Comparison of ENCODE assay signal across 8 cellular contexts in the genomic region with DNA sequence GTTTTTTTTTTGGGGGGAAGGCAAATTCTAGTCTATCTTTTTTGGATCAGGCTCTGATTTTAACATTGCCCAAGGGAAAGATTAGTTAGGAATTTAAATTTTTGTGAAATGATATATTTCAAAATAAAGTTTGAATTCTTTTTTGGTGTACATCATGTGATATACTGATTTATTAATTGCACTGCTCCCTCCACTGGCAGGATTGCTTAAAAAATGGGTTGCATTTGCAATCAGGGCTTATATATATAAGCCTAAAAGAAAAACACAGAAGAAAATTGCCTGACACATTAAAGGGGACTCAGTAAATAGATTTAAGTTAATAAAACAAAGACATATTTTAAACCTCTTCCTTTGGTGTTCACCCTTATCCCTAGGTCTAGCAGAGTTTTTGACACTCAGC. TPM values are rescaled to one million over a fixed set of nuclear protein-coding genes. Genes with fewer than 3 reads are reported as not detected.
DNase-seq lines count a peak whose midpoint lies in the region; TF ChIP-seq lines count a peak whose summit lies in the region.

No MANE protein-coding gene starts in this region.

- POLR2A ChIA-PET in MCF 10A (lab: Yijun Ruan, JAX) (interaction anchor here (15.9 kb wide), 1 partner anchor 19 kb away, joined by 300 read pairs; a partner anchor contains a TSS), HEK293T (lab: Yijun Ruan, JAX) (interaction anchor here (6.7 kb wide), 1 partner anchor 19 kb away, joined by 115 read pairs; a partner anchor contains a TSS)

- H3K27ac ChIP-seq in mesodermal cell (ENCODE audit: low read depth, low read length, severe bottlenecking), result no peak overlapping the region
- no peak overlapping the region for H3K27ac ChIP-seq in Peyer's patch

- H3K27me3 ChIP-seq in Peyer's patch, result no peaks in the 10 kb centered on the region

- CTCF ChIA-PET in MCF 10A (lab: Yijun Ruan, JAX) (interaction anchor here (0.7 to 2.7 kb wide), 4 partner anchors 19 to 218 kb away, joined by 3 to 44 read pairs (median 6); a partner anchor contains a TSS), HEK293T (lab: Yijun Ruan, JAX) (no interaction called here)

- H3K36me3 ChIP-seq in mesodermal cell (ENCODE audit: control insufficient read depth, insufficient read depth, low read length) (peaks cover 9% of the 10 kb centered on the region), Peyer's patch (no peaks in the 10 kb centered on the region)

- intact Hi-C loops in MCF 10A (cut with micrococcal nuclease), result no loop called here

- peaks cover 18% of the 10 kb centered on the region for H3K36me3 Mint-ChIP-seq in MCF 10A (ENCODE audit: insufficient read depth, unreplicated experiment)

- H3K9me3 ChIP-seq in mesodermal cell (ENCODE audit: control insufficient read depth, low read length), result no peaks in the 10 kb centered on the region
- H3K9me3 ChIP-seq in Peyer's patch, result no peaks in the 10 kb centered on the region

- H3K4me3 ChIP-seq in AG09309 (ENCODE audit: control insufficient read depth, low read depth, low read length), result peak overlapping the region; percentile 95
- H3K4me3 ChIP-seq in mesodermal cell (ENCODE audit: extremely low read depth, insufficient read depth, low read length, poor library complexity, severe bottlenecking), result peak overlapping the region; percentile 71
- peak overlapping the region in 1 of 4 donors; percentile 74 for H3K4me3 ChIP-seq in Peyer's patch

- no peak for TF ChIP-seq POLR2A in Peyer's patch (IDR thresholded peaks at IDR 0.05)

- H3K9me3 Mint-ChIP-seq in MCF 10A (ENCODE audit: unreplicated experiment), result no peaks in the 10 kb centered on the region

- no peaks in the 10 kb centered on the region for H3K27me3 Mint-ChIP-seq in MCF 10A (ENCODE audit: insufficient read depth, unreplicated experiment)

- H3K4me1 Mint-ChIP-seq in MCF 10A (ENCODE audit: insufficient read depth, unreplicated experiment), result peaks cover 13% of the 10 kb centered on the region

- DNase-seq in AG09309 (ENCODE audit: low read depth), result no peak
- peak; percentile 41 for DNase-seq in HT-29 (ENCODE audit: low spot score)
- peak; percentile 39 for DNase-seq in MCF 10A (ENCODE audit: unreplicated experiment)
- DNase-seq in putamen (ENCODE audit: low spot score), result no peak
- no peak for DNase-seq in NCI-H510A (lab: John Stamatoyannopoulos, UW)
- DNase-seq in Peyer's patch, result no peak
- no peak for DNase-seq in HEK293T (ENCODE audit: extremely low spot score)

- H3K4me3 Mint-ChIP-seq in MCF 10A (ENCODE audit: unreplicated experiment), result peak overlapping the region; percentile 82

- TF ChIP-seq CTCF in AG09309 (IDR thresholded peaks at IDR 0.05; ENCODE audit: control insufficient read depth, insufficient read depth, low read depth, low read length, missing control alignments) (peak; percentile 46), MCF 10A (IDR thresholded peaks at IDR 0.05; ENCODE audit: unreplicated experiment) (peak; percentile 13), Peyer's patch (IDR thresholded peaks at IDR 0.05) (no peak)

- BruUV-seq in MCF 10A (replicated peaks; lab: Mats Ljungman, UMichigan), result no TSS peak

- peak overlapping the region; percentile 95 for H3K27ac Mint-ChIP-seq in MCF 10A (ENCODE audit: low read depth, unreplicated experiment)

- no peaks in the 10 kb centered on the region for H3K4me1 ChIP-seq in mesodermal cell (ENCODE audit: control insufficient read depth, insufficient read depth, low read length, poor library complexity, severe bottlenecking)
- peaks cover 0 to 9% (median 0%) of the 10 kb centered on the region in 4 donors for H3K4me1 ChIP-seq in Peyer's patch

TF ChIP-seq in HEK293T, 16 proteins besides CTCF, POLR2A, EP300 and RAD21:
- TF ChIP-seq SP1 (IDR thresholded peaks at IDR 0.05) (no peak), FOXA1 (IDR thresholded peaks at IDR 0.05) (no peak), ELF4 (IDR thresholded peaks at IDR 0.05) (no peak), LEF1 (IDR thresholded peaks at IDR 0.05; ENCODE audit: borderline replicate concordance) (no peak), FOXK2 (IDR thresholded peaks at IDR 0.05) (no peak)

RNA-seq across cellular contexts. Expression of a gene that starts 1.2 kb away (rescaled TPM):
- 1.7 and 3.9 TPM in 2 replicates for total RNA-seq in HT-29 (2014; rRNA removed; shearing (Covaris generic))
- total RNA-seq in MCF 10A (2022) (23.0 and 23.5 TPM in 2 replicates), Peyer's patch (10 to 100 TPM in 2 of 4 donors, 1 to 10 TPM in 2; 4.7 to 14.0 (median 8.1) TPM)
- polyA plus RNA-seq in mesodermal cell (2013, experiment 1 of 2), result 10.4 TPM
- 9.4 TPM for polyA plus RNA-seq in mesodermal cell (2013, experiment 2 of 2)

RNA-seq across cellular contexts. Expression of a gene that starts 18.4 kb away (rescaled TPM):
- 203 and 220 TPM in 2 replicates for total RNA-seq in HT-29 (2014; rRNA removed; shearing (Covaris generic))
- total RNA-seq in MCF 10A (2022), result 53.8 and 87.4 TPM in 2 replicates
- 52.4 TPM for polyA plus RNA-seq in mesodermal cell (2013, experiment 1 of 2)
- 57.9 TPM for polyA plus RNA-seq in mesodermal cell (2013, experiment 2 of 2)
- 10 to 100 TPM; 27.6 to 50.1 (median 33.8) TPM for total RNA-seq in Peyer's patch

Comparison
In these comparisons a context has a peak if more than half of its experiments do, and no peak if none do; other contexts are left out.
1. DNase-seq: peak in HT-29 (single experiment) and MCF 10A (single experiment); none in AG09309 (single experiment), putamen (single experiment), NCI-H510A (single experiment), Peyer's patch (0 of 3) and HEK293T (single experiment).
2. CTCF ChIP-seq: peak in AG09309 (single experiment) and MCF 10A (single experiment); none in Peyer's patch (0 of 6).